22 cellular contexts compared by ENCODE assay signal in the genomic region with DNA sequence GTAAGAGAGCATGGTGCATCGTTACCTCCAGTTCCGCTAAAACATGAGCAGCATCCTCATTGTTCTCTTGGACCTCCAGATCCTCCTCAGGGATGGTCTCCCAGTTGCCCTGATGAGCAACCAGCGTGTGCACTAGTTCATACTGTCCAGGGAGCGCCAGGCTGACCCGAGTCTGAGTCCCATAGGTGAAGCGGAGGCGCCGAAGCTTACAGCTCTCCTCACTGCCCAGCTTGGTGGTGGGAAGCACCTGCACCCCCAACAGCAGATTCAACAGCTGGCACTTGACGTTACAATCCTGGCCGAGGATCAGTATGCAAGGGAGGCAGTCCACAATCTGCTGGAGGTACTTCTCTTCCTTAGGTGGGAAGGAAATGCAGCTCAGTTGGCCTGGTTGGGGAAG.
"Had no signal": no experiment of that assay in that cellular context is flagged by ENCODE, and none has a peak within 500 bp of the region (broad histone marks: within the 10 kb centered on the region; RNA-seq: fewer than 3 reads in every experiment).

No MANE protein-coding gene starts in this region.

- H3K4me3 ChIP-seq: adrenal gland, breast epithelium, esophagus squamous epithelium, heart right ventricle, suprapubic skin, transverse colon, uterus had no signal

- H3K27ac Mint-ChIP-seq: activated CD4-positive, alpha-beta memory T cell treated with anti-CD3 and anti-CD28 coated beads, Interleukin-2, amount 10 ng/mL, durations not matched to agents 7 days and 5 days; activated naive CD4-positive, alpha-beta T cell treated with anti-CD3 and anti-CD28 coated beads, Interleukin-2, amount 10 ng/mL, durations not matched to agents 7 days and 5 days; nephron; progenitor cell of endocrine pancreas; T-cell had no signal

- H3K27me3 ChIP-seq: adrenal gland, breast epithelium, esophagus squamous epithelium, heart right ventricle, suprapubic skin, transverse colon, uterus had no signal

- H3K9me3 ChIP-seq: adrenal gland, breast epithelium, esophagus squamous epithelium, heart right ventricle, suprapubic skin, transverse colon, uterus had no signal

- H3K4me1 ChIP-seq: uterus had no signal

- DNase-seq: activated CD4-positive, alpha-beta memory T cell treated with anti-CD3 and anti-CD28 coated beads, Interleukin-2, amount 10 ng/mL, durations not matched to agents 7 days and 5 days; activated CD4-positive, alpha-beta T cell treated with anti-CD3 and anti-CD28 coated beads for 48 hours; activated CD4-positive, CD25-positive, alpha-beta regulatory T cell; activated effector memory CD4-positive, alpha-beta T cell treated with Interleukin-2 at 50 U/mL for 16 hours; activated naive CD4-positive, alpha-beta T cell treated with anti-CD3 and anti-CD28 coated beads, Interleukin-2, amount 10 ng/mL, durations not matched to agents 7 days and 5 days; activated T-cell treated with anti-CD3 and anti-CD28 coated beads, Interleukin-2, amount 50 U/mL, for 4 hours; adrenal gland; cerebellar nuclear complex; effector memory CD4-positive, alpha-beta T cell; esophagus squamous epithelium; heart right ventricle; left cardiac atrium; stimulated activated CD4-positive, alpha-beta T cell treated with anti-CD3 and anti-CD28 coated beads, Interleukin-2, amount 100 ng/mL, for 24 hours; stimulated activated naive CD8-positive, alpha-beta T cell treated with anti-CD3 and anti-CD28 coated beads, Interleukin-15, amount 100 ng/mL, for 72 hours; T-cell; T-helper 9 cell; transverse colon; uterus had no signal

- H3K36me3 ChIP-seq: breast epithelium, transverse colon, uterus had no signal

- ATAC-seq: activated T-cell treated with anti-CD3 and anti-CD28 coated beads, Interleukin-2, amount 50 U/mL, for 4 hours; heart right ventricle; stimulated activated naive CD8-positive, alpha-beta T cell treated with anti-CD3 and anti-CD28 coated beads, Interleukin-15, amount 100 ng/mL, for 72 hours; T-cell had no signal

- H3K27ac ChIP-seq: breast epithelium, heart right ventricle, suprapubic skin, transverse colon had no signal

- H3K27me3 Mint-ChIP-seq: activated CD4-positive, alpha-beta memory T cell treated with anti-CD3 and anti-CD28 coated beads, Interleukin-2, amount 10 ng/mL, durations not matched to agents 7 days and 5 days; activated naive CD4-positive, alpha-beta T cell treated with anti-CD3 and anti-CD28 coated beads, Interleukin-2, amount 10 ng/mL, durations not matched to agents 7 days and 5 days; progenitor cell of endocrine pancreas; stimulated activated naive CD8-positive, alpha-beta T cell treated with anti-CD3 and anti-CD28 coated beads, Interleukin-15, amount 100 ng/mL, for 72 hours; T-cell had no signal

- H3K9me3 Mint-ChIP-seq: activated CD4-positive, alpha-beta memory T cell treated with anti-CD3 and anti-CD28 coated beads, Interleukin-2, amount 10 ng/mL, durations not matched to agents 7 days and 5 days; activated naive CD4-positive, alpha-beta T cell treated with anti-CD3 and anti-CD28 coated beads, Interleukin-2, amount 10 ng/mL, durations not matched to agents 7 days and 5 days; activated T-cell treated with anti-CD3 and anti-CD28 coated beads, Interleukin-2, amount 50 U/mL, for 4 hours; nephron; stimulated activated naive CD8-positive, alpha-beta T cell treated with anti-CD3 and anti-CD28 coated beads, Interleukin-15, amount 100 ng/mL, for 72 hours; T-cell had no signal

- H3K4me3 Mint-ChIP-seq: activated CD4-positive, alpha-beta memory T cell treated with anti-CD3 and anti-CD28 coated beads, Interleukin-2, amount 10 ng/mL, durations not matched to agents 7 days and 5 days; activated naive CD4-positive, alpha-beta T cell treated with anti-CD3 and anti-CD28 coated beads, Interleukin-2, amount 10 ng/mL, durations not matched to agents 7 days and 5 days; activated T-cell treated with anti-CD3 and anti-CD28 coated beads, Interleukin-2, amount 50 U/mL, for 4 hours; nephron; T-cell had no signal
